In genomic region chr19:32061304-32061703, GRCh38 we compare ENCODE assay signal across 15 cellular contexts.
DNase-seq lines count a peak whose midpoint lies in the region; ATAC-seq and TF ChIP-seq lines count a peak whose summit lies in the region.
"Had no signal": no experiment of that assay in that cellular context is flagged by ENCODE, and none has a peak within 500 bp of the region (broad histone marks: within the 10 kb centered on the region; RNA-seq: fewer than 3 reads in every experiment).

No MANE protein-coding gene starts in this region.

- H3K79me1 ChIP-seq in neuronal stem cell (ENCODE audit: low read depth, low read length): no peaks in the 10 kb centered on the region

- H3K18ac ChIP-seq in neuronal stem cell (ENCODE audit: low read length): no peak overlapping the region

- no peak overlapping the region for H2AFZ ChIP-seq in neuronal stem cell (ENCODE audit: low read length)

- H2BK120ac ChIP-seq in neuronal stem cell (ENCODE audit: low read depth, low read length): no peak overlapping the region

- in situ Hi-C loops in HAP-1 (cut with MboI; ENCODE audit: low sequenced_read_pairs): no loop called here

- no peak overlapping the region for H3K4me2 ChIP-seq in neuronal stem cell (ENCODE audit: insufficient read depth, low read length, poor library complexity, severe bottlenecking)

- H2BK15ac ChIP-seq in neuronal stem cell (ENCODE audit: low read length): no peak overlapping the region

- H3K9ac ChIP-seq in neuronal stem cell (ENCODE audit: low read depth, low read length, poor library complexity): no peak overlapping the region

- H3K27ac ChIP-seq in foreskin keratinocyte (no peak overlapping the region), neuronal stem cell (replicated peaks; ENCODE audit: low read length) (no peak overlapping the region)

- H2BK12ac ChIP-seq in neuronal stem cell (ENCODE audit: low read length): no peak overlapping the region

- no peak overlapping the region for H3K14ac ChIP-seq in neuronal stem cell (ENCODE audit: low read length)

- DNase-seq in left ventricle myocardium superior (no peak), Right ventricle myocardium inferior (ENCODE audit: missing footprints) (no peak), SW480 (ENCODE audit: low spot score) (peak; percentile 16), foreskin keratinocyte (peak in 1 of 2 donors; percentile 42), amygdala (lab: John Stamatoyannopoulos, UW) (no peak), HAP-1 (ENCODE audit: low spot score in 2 of 2) (no peak), neuronal stem cell (ENCODE audit: low spot score) (no peak)
- DNase-seq: Caco-2, H9, NCI-H1092, NCI-H2081 treated with DMSO at 0.1 percent for 48 hours, NCI-H510A treated with DMSO at 0.1 percent for 48 hours, SIG-M5 had no signal

- no peak overlapping the region for H4K91ac ChIP-seq in neuronal stem cell (ENCODE audit: low read depth, low read length, poor library complexity)

- ATAC-seq in left ventricle myocardium superior (peak; percentile 43), Right ventricle myocardium inferior (no peak), foreskin keratinocyte (peak; percentile 26), GM21619 (IDR thresholded peaks at IDR 0.05; ENCODE audit: unreplicated experiment) (no peak)
- ATAC-seq: Panc1 had no signal

- intact Hi-C loops in left ventricle myocardium superior (cut with micrococcal nuclease) (no loop called here), Right ventricle myocardium inferior (cut with DNase I) (loop anchor here (5.0 kb wide), 1 partner anchor 1379 kb away; no protein-coding TSS in a partner anchor)

- no peak overlapping the region for H3K23ac ChIP-seq in neuronal stem cell (ENCODE audit: low read depth, low read length, poor library complexity)

- no peak overlapping the region for H2AK5ac ChIP-seq in neuronal stem cell (ENCODE audit: low read depth, low read length)

- H3K36me3 ChIP-seq in HAP-1 (replicated peaks) (no peaks in the 10 kb centered on the region), neuronal stem cell (replicated peaks in 1 of 2; ENCODE audit: control insufficient read depth in 2 of 2, insufficient read depth in 2 of 2, low read length in 2 of 2) (no peaks in the 10 kb centered on the region)

- H3K4ac ChIP-seq in neuronal stem cell (ENCODE audit: low read length): no peak overlapping the region

- H3K4me3 ChIP-seq in HAP-1 (no peak overlapping the region), neuronal stem cell (ENCODE audit: low read length in 2 of 2) (no peak overlapping the region)

- H4K8ac ChIP-seq in neuronal stem cell (ENCODE audit: low read depth, low read length): no peak overlapping the region

- H3K27me3 ChIP-seq in foreskin keratinocyte (no peaks in the 10 kb centered on the region), HAP-1 (ENCODE audit: low read depth) (peaks cover 2% of the 10 kb centered on the region), neuronal stem cell (ENCODE audit: control insufficient read depth in 3 of 3, insufficient read depth in 3 of 3, low read depth in 1 of 3, low read length in 3 of 3) (no peaks in the 10 kb centered on the region)

- TF ChIP-seq CTCF in foreskin keratinocyte (conservative IDR thresholded peaks at IDR 0.05): no peak

- no peaks in the 10 kb centered on the region for H3K4me1 ChIP-seq in foreskin keratinocyte
- no peaks in the 10 kb centered on the region for H3K4me1 ChIP-seq in HAP-1
- H3K4me1 ChIP-seq in neuronal stem cell (ENCODE audit: control insufficient read depth in 2 of 2, insufficient read depth in 1 of 2, low read depth in 1 of 2, low read length in 2 of 2): no peaks in the 10 kb centered on the region
- H3K4me1 ChIP-seq: Caco-2 had no signal

- no peak overlapping the region for H2BK5ac ChIP-seq in neuronal stem cell (ENCODE audit: low read length)

- no peaks in the 10 kb centered on the region for H3K9me3 ChIP-seq in HAP-1
- H3K9me3 ChIP-seq in neuronal stem cell (replicated peaks in 1 of 2; ENCODE audit: control insufficient read depth in 2 of 2, insufficient read depth in 1 of 2, low read depth in 1 of 2, low read length in 2 of 2): no peaks in the 10 kb centered on the region
- H3K9me3 ChIP-seq: Caco-2 had no signal

- WGBS in neuronal stem cell (ENCODE audit: extremely low coverage in 2 of 2, insufficient read length in 2 of 2, insufficient replicate concordance in 1 of 2), 2 donors: no CpG with 5 or more reads among the region's 1 CpG

Comparison
In these comparisons a context has a peak if more than half of its experiments do, and no peak if none do; other contexts are left out.
1. ATAC-seq: peak in left ventricle myocardium superior (single experiment) and foreskin keratinocyte (single experiment); none in Right ventricle myocardium inferior (single experiment) and GM21619 (single experiment).